Comparison of ENCODE assay signal across 8 cellular contexts in the genomic region with DNA sequence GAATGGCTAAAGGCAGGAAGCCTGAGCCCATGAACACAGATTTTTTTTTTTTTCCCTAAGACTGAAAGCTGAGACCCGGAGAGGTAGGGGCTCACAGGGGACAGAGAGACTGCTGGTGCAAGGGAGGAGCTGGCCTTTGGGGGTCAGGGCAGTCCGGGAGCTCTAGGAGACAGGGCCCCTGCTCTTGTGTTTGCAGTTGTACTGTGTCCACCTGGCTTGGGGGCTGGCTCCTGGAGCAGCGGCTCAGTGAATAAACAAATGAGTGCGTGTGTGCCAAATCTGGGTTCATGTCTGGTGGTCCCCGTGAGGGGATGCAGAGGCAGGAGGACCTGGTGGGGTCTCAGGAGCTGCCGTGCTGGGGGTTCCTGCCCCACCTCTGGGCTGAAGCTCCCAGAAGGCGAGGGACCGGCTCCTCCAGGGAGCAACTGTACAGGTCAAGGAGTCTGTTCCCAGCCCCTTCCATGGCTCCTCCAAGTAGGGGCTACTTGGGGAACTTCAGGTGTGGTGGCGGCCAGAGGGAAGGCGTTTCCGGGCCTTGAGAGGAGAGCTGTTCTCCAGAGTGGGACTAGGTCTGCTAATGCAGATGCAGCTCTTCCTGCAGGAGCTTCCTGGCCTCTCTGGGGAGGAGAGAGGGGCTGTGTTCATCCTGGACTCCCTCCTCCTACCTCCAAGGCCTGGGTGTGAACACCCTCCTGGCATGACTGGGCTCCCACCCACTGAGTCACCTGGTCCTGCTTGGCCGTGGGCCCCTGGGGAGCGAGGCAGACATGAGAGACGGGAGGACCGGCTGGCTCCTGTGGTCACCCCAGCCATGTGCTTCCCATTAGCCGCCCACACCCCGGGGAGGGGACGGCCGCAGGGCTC. TPM values are rescaled to one million over a fixed set of nuclear protein-coding genes. Genes with fewer than 3 reads are reported as not detected.
DNase-seq lines count a peak whose midpoint lies in the region; ATAC-seq and TF ChIP-seq lines count a peak whose summit lies in the region.

No MANE protein-coding gene starts in this region.

- DNase-seq in EL (peak; percentile 96), SJSA1 (ENCODE audit: low read depth in 1 of 2, low spot score in 2 of 2) (peak; percentile 94 to 96), glutamatergic neuron (peak; percentile 31), trophoblast cell (peak; percentile 25 to 37), hippocampal formation (lab: John Stamatoyannopoulos, UW) (no peak), epidermal melanocyte (ENCODE audit: insufficient read length, low spot score) (no peak)

- H3K27ac Mint-ChIP-seq in glutamatergic neuron (ENCODE audit: unreplicated experiment): peak overlapping the region; percentile 68

- peaks cover 8% of the 10 kb centered on the region for H3K9me3 Mint-ChIP-seq in glutamatergic neuron (ENCODE audit: unreplicated experiment)

- peak overlapping the region; percentile 27 for H2BK120ac ChIP-seq in trophoblast cell (ENCODE audit: insufficient read depth, low read length, poor library complexity)

- H2AFZ ChIP-seq in trophoblast cell (ENCODE audit: insufficient read depth, low read length, poor library complexity): no peak overlapping the region

- no peak overlapping the region for H3K4ac ChIP-seq in trophoblast cell (ENCODE audit: low read depth, low read length)

- peak overlapping the region; percentile 12 for H4K8ac ChIP-seq in trophoblast cell (ENCODE audit: low read depth, low read length)

- H3K9me3 ChIP-seq in SJSA1 (replicated peaks) (no peaks in the 10 kb centered on the region), trophoblast cell (ENCODE audit: insufficient read depth, low read depth, low read length) (no peaks in the 10 kb centered on the region)

- H2BK5ac ChIP-seq in trophoblast cell (ENCODE audit: low read depth, low read length, poor library complexity): peak overlapping the region; percentile 18

- H3K27me3 Mint-ChIP-seq in glutamatergic neuron (ENCODE audit: unreplicated experiment): peaks cover 9% of the 10 kb centered on the region

- H3K4me3 ChIP-seq in SJSA1: no peak overlapping the region
- H3K4me3 ChIP-seq in trophoblast cell (ENCODE audit: low read depth, low read length): no peak overlapping the region

- no CpG with 5 or more reads among the region's 19 CpGs for WGBS in trophoblast cell (ENCODE audit: extremely low coverage, insufficient coverage, insufficient read length)

- H3K27me3 ChIP-seq in SJSA1 (replicated peaks) (no peaks in the 10 kb centered on the region), trophoblast cell (ENCODE audit: insufficient read depth, low read length) (no peaks in the 10 kb centered on the region)

- H3K14ac ChIP-seq in trophoblast cell (ENCODE audit: low read length): peak overlapping the region; percentile 55

- no peak overlapping the region for H3K9ac ChIP-seq in trophoblast cell (ENCODE audit: low read length)

- ATAC-seq in HG03442 (IDR thresholded peaks at IDR 0.05; ENCODE audit: unreplicated experiment) (no peak), GM19324 (IDR thresholded peaks at IDR 0.05; ENCODE audit: low FRiP score, unreplicated experiment) (no peak)

- peak overlapping the region; percentile 6 for H2AK5ac ChIP-seq in trophoblast cell (ENCODE audit: low read length)

- peak overlapping the region; percentile 13 for H3K4me3 Mint-ChIP-seq in glutamatergic neuron (ENCODE audit: unreplicated experiment)

- H3K18ac ChIP-seq in trophoblast cell (ENCODE audit: low read length): peak overlapping the region; percentile 20

- peak overlapping the region; percentile 53 for H4K91ac ChIP-seq in trophoblast cell (ENCODE audit: low read depth, low read length)

- H3K4me1 Mint-ChIP-seq in glutamatergic neuron (ENCODE audit: low read depth, unreplicated experiment): peaks cover 38% of the 10 kb centered on the region

- H3K79me2 ChIP-seq in trophoblast cell (ENCODE audit: control insufficient read depth, insufficient read depth, low read length, poor library complexity): peaks cover 4% of the 10 kb centered on the region

- peak overlapping the region; percentile 24 for H4K12ac ChIP-seq in trophoblast cell (ENCODE audit: low read depth, low read length)

- H3K4me1 ChIP-seq in SJSA1 (replicated peaks) (peaks cover 39% of the 10 kb centered on the region), trophoblast cell (ENCODE audit: control insufficient read depth in 1 of 2, insufficient read depth in 2 of 2, low read length in 2 of 2) (peaks cover 30 to 33% of the 10 kb centered on the region in 2 experiments)

- H3K79me1 ChIP-seq in trophoblast cell (ENCODE audit: low read length): peaks cover 20% of the 10 kb centered on the region

- H3K36me3 ChIP-seq in SJSA1 (no peaks in the 10 kb centered on the region), trophoblast cell (ENCODE audit: control insufficient read depth in 1 of 2, insufficient read depth in 2 of 2, low read length in 2 of 2) (no peaks in the 10 kb centered on the region)

- TF ChIP-seq CTCF in glutamatergic neuron (IDR thresholded peaks at IDR 0.05; ENCODE audit: partially characterized antibody, unreplicated experiment): no peak

- H3K23ac ChIP-seq in trophoblast cell (ENCODE audit: low read length): no peak overlapping the region

- H3K27ac ChIP-seq in SJSA1 (peak overlapping the region; percentile 69), trophoblast cell (ENCODE audit: low read depth, low read length) (no peak overlapping the region)

- H3K36me3 Mint-ChIP-seq in glutamatergic neuron (ENCODE audit: unreplicated experiment): no peaks in the 10 kb centered on the region

- peak overlapping the region; percentile 6 for H3K4me2 ChIP-seq in trophoblast cell (ENCODE audit: low read length)

- peak overlapping the region; percentile 73 for H2BK12ac ChIP-seq in trophoblast cell (ENCODE audit: low read length)

RNA-seq across cellular contexts. Expression of a gene that starts 57.6 kb away (rescaled TPM):
- 107 and 139 TPM in 2 replicates for total RNA-seq in SJSA1 (2014; rRNA removed; shearing (Covaris generic))
- total RNA-seq in glutamatergic neuron (ENCODE audit: unreplicated experiment): 78.3 TPM
- polyA plus RNA-seq in trophoblast cell (2013): 86.2 and 87.3 TPM in 2 replicates

Comparison
In these comparisons a context has a peak if more than half of its experiments do, and no peak if none do; other contexts are left out.
1. DNase-seq: peak in EL (single experiment), SJSA1 (2 of 2), glutamatergic neuron (single experiment) and trophoblast cell (2 of 2); none in hippocampal formation (0 of 2) and epidermal melanocyte (single experiment).